8 cellular contexts compared by ENCODE assay signal in the genomic region with DNA sequence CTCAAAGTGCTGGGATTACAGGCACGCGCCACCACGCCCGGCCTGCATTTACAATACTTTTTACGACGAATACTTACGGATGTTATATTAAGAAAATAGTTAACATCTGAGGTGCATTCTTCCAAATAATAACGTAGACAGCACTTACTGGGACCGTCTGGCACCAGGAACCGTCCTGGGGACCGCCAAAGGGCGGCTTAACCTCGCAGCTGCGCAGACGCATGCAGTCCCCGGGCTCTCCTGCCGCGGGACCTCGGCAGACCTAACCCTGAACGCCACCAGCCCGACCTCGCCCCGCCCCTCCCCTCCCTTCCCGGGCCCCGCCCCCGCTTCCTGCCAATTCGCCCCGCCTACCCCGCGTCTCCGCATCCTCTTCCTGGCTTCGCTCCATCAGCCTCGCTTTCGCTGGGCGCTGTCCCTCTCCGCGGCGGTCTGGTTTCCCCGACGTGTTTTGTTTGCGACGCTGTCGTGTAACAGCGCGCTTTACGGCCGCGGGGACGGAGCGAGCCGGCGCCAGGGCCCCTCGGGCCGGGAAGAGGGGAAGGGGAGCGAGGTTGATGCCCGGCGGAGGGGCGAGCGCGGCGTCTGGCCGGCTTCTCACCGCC. TPM values are rescaled to one million over a fixed set of nuclear protein-coding genes. Genes with fewer than 3 reads are reported as not detected.
DNase-seq lines count a peak whose midpoint lies in the region; ATAC-seq and TF ChIP-seq lines count a peak whose summit lies in the region.

CNOT11 (plus strand) TSS at position 479 of the 605 bp plus-strand sequence; CDS start at position 558, 79 bp downstream.

- H3K27me3 Mint-ChIP-seq in activated T-cell treated with anti-CD3 and anti-CD28 coated beads, Interleukin-2, amount 50 U/mL, for 24 hours, result no peaks in the 10 kb centered on the region

- H3K4me1 Mint-ChIP-seq in activated T-cell treated with anti-CD3 and anti-CD28 coated beads, Interleukin-2, amount 50 U/mL, for 24 hours (ENCODE audit: low read depth), result peaks cover 52% of the 10 kb centered on the region

- H3K4me3 ChIP-seq in muscle layer of duodenum (ENCODE audit: low read depth in 1 of 2, low read length in 2 of 2), result peak within 1 kb of the TSS; percentile 86 to 97

- peaks cover 10 to 22% of the 10 kb centered on the region in 2 donors for H3K4me1 ChIP-seq in muscle layer of duodenum (ENCODE audit: control insufficient read depth in 1 of 2, insufficient read depth in 2 of 2, low read length in 2 of 2)

- no peaks in the 10 kb centered on the region for H3K9me3 Mint-ChIP-seq in activated T-cell treated with anti-CD3 and anti-CD28 coated beads, Interleukin-2, amount 50 U/mL, for 24 hours

- peak; percentile 91 for ATAC-seq in GM21717 (IDR thresholded peaks at IDR 0.05; ENCODE audit: unreplicated experiment)
- peak; percentile 92 for ATAC-seq in esophagus mucosa

- peaks cover 0 to 2% of the 10 kb centered on the region in 2 donors for H3K36me3 ChIP-seq in muscle layer of duodenum (ENCODE audit: control insufficient read depth in 1 of 2, insufficient read depth in 2 of 2, low read length in 2 of 2)

- H3K27ac ChIP-seq in muscle layer of duodenum (ENCODE audit: low read length), result peak within 1 kb of the TSS; percentile 75

- H3K4me3 Mint-ChIP-seq in activated T-cell treated with anti-CD3 and anti-CD28 coated beads, Interleukin-2, amount 50 U/mL, for 24 hours, result peak within 1 kb of the TSS; percentile 90

- H3K27me3 ChIP-seq in muscle layer of duodenum (ENCODE audit: low read depth, low read length), result no peaks in the 10 kb centered on the region

- DNase-seq in DMS153 treated with DMSO at 0.1 percent for 48 hours (lab: John Stamatoyannopoulos, UW; ENCODE audit: unreplicated experiment) (peak; percentile 91), KBM-7 (peak; percentile 92)
- DNase-seq in activated T-cell treated with anti-CD3 and anti-CD28 coated beads, Interleukin-2, amount 50 U/mL, for 24 hours, result peak; percentile 98
- peak; percentile 98 for DNase-seq in stimulated activated CD8-positive, alpha-beta memory T cell treated with anti-CD3 and anti-CD28 coated beads, Interleukin-7, amount 100 ng/mL, for 4 hours (ENCODE audit: low read depth in 2 of 2)

- peak within 1 kb of the TSS; percentile 96 for H3K27ac Mint-ChIP-seq in activated T-cell treated with anti-CD3 and anti-CD28 coated beads, Interleukin-2, amount 50 U/mL, for 24 hours

- peaks cover 41% of the 10 kb centered on the region for H3K36me3 Mint-ChIP-seq in activated T-cell treated with anti-CD3 and anti-CD28 coated beads, Interleukin-2, amount 50 U/mL, for 24 hours (ENCODE audit: low read depth)

- in situ Hi-C loops in KBM-7 (cut with MboI; ENCODE audit: low pct_unique_long_range_greater_than_20kb, low sequenced_read_pairs), result no loop called here

- no peaks in the 10 kb centered on the region for H3K9me3 ChIP-seq in muscle layer of duodenum (ENCODE audit: control insufficient read depth in 1 of 2, low read length in 2 of 2)

TF ChIP-seq in PFSK-1, 5 proteins besides CTCF, POLR2A, EP300 and RAD21:
- TF ChIP-seq FOXP2 (optimal IDR thresholded peaks at IDR 0.05; ENCODE audit: borderline replicate concordance, extremely low read depth, extremely low read length, insufficient read depth) (peak; percentile 91), POLR2AphosphoS5 (IDR thresholded peaks at IDR 0.05; ENCODE audit: low read depth, low read length) (peak; percentile 82), SIN3A (IDR thresholded peaks at IDR 0.05; ENCODE audit: borderline replicate concordance, insufficient read depth, low read length) (no peak), TAF1 (IDR thresholded peaks at IDR 0.05; ENCODE audit: borderline replicate concordance, insufficient read depth, low read length) (peak; percentile 68; the same call in 1 of the 2 replicates), REST (IDR thresholded peaks at IDR 0.05; ENCODE audit: insufficient read depth in 1 of 2, low read depth in 2 of 2, low read length in 2 of 2) (peak in 1 of 2 experiments; percentile 59; a peak in 2 of 4 replicates)

RNA-seq across cellular contexts. Expression of gene CNOT11, which starts in this region (rescaled TPM):
- 35.6 TPM for polyA plus RNA-seq in PFSK-1 (2012; ENCODE audit: insufficient read length, low read depth)
- 50.0 TPM for total RNA-seq in esophagus mucosa

Comparison
In these comparisons a context has a peak if more than half of its experiments do, and no peak if none do; other contexts are left out.
1. Peak in every context shown above with its lines: DNase-seq, ATAC-seq, H3K4me3 ChIP-seq and H3K27ac ChIP-seq.